In the genomic region with DNA sequence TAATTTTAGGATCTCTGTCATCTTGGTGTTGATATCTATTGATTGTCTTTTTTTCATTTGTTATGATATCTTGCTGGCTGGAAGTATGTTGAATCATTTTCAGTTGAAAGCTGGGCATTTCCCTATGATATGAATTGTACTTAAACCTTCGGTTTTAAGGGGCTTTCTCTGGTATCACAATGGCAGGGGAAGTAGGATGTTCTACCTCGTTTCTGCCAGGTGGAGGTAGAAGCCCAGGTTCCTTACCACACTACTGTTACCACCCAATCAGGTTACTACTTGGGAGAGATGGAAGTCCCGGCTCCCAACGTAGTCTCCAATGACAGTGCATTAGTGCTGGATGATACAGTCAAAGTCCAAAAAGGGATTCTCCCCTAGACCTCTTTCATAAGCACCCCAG, we compare ENCODE assay signal across 20 cellular contexts.
"Had no signal": no experiment of that assay in that cellular context is flagged by ENCODE, and none has a peak within 500 bp of the region (broad histone marks: within the 10 kb centered on the region; RNA-seq: fewer than 3 reads in every experiment).

No MANE protein-coding gene starts in this region.

- H3K4me3 Mint-ChIP-seq: IgD-negative memory B cell had no signal

- DNase-seq: Kasumi-1, MM.1S, NCI-H1092 treated with DMSO at 0.1 percent for 48 hours, NCI-H1436, NCI-H187, NCI-H2029, NCI-H2081 treated with DMSO at 0.1 percent for 48 hours, NCI-H2171, NCI-H226, NCI-H446, NCI-H510A, NCI-H524 treated with DMSO at 0.1 percent for 48 hours, NCI-H69, NCI-H774, SHP77, SK-N-SH had no signal

- H3K27me3 Mint-ChIP-seq: IgD-negative memory B cell had no signal

- H3K27ac Mint-ChIP-seq: IgD-negative memory B cell had no signal

- FAIRE-seq: K562 had no signal

- ATAC-seq: K562 had no signal

- H3K4me3 ChIP-seq: K562 had no signal

- H3K27ac ChIP-seq: KMS-11, RWPE1 had no signal

- H3K9ac ChIP-seq: KMS-11, SK-N-SH had no signal

- H3K4me1 Mint-ChIP-seq: IgD-negative memory B cell had no signal

- H3K4me2 ChIP-seq: KMS-11, SK-N-SH had no signal
